ENCODE assay signal across 8 cellular contexts in genomic region chr10:132398566-132398991, GRCh38. TPM values are rescaled to one million over a fixed set of nuclear protein-coding genes. Genes with fewer than 3 reads are reported as not detected.
A peak's percentile ranks its signal among the peaks of the same experiment; 100 is the strongest.
DNase-seq lines count a peak whose midpoint lies in the region; ATAC-seq and TF ChIP-seq lines count a peak whose summit lies in the region.

No MANE protein-coding gene starts in this region.

- TF ChIP-seq EP300 in tibial nerve (IDR thresholded peaks at IDR 0.05), result no peak

- no peak for DNase-seq in activated naive CD4-positive, alpha-beta T cell treated with anti-CD3 and anti-CD28 coated beads, Interleukin-2, amount 50 U/mL, for 16 hours
- DNase-seq in body of pancreas, result peak; percentile 50 to 76 (median 62)
- DNase-seq in mesenchymal stem cell, result no peak
- no peak for DNase-seq in tibial nerve (ENCODE audit: low spot score in 2 of 2)
- no peak for DNase-seq in NCI-H2081 treated with DMSO at 0.1 percent for 48 hours (lab: John Stamatoyannopoulos, UW)
- DNase-seq in KG1 (lab: John Stamatoyannopoulos, UW), result no peak
- DNase-seq in amygdala (lab: John Stamatoyannopoulos, UW), result no peak

- H2AK5ac ChIP-seq in mesenchymal stem cell (ENCODE audit: low read length, severe bottlenecking), result no peak overlapping the region

- H3K23ac ChIP-seq in mesenchymal stem cell (ENCODE audit: low read length in 2 of 2), result no peak overlapping the region

- H2AFZ ChIP-seq in mesenchymal stem cell (ENCODE audit: low read depth, low read length), result no peak overlapping the region

- no peak overlapping the region for H2BK15ac ChIP-seq in mesenchymal stem cell (ENCODE audit: low read depth, poor library complexity, severe bottlenecking)

- peak overlapping the region in 1 of 2 experiments; percentile 42 for H3K18ac ChIP-seq in mesenchymal stem cell (ENCODE audit: low read depth in 1 of 2, low read length in 2 of 2)

- H3K4me2 ChIP-seq in mesenchymal stem cell (ENCODE audit: low read length, poor library complexity, severe bottlenecking), result no peak overlapping the region

- H3K36me3 ChIP-seq in body of pancreas (replicated peaks in 1 of 2; ENCODE audit: insufficient read depth in 1 of 2, low read depth in 2 of 2) (no peaks in the 10 kb centered on the region), mesenchymal stem cell (ENCODE audit: control insufficient read depth in 1 of 2, insufficient read depth in 2 of 2, low read depth in 1 of 2, low read length in 2 of 2) (peaks cover 0 to 47% of the 10 kb centered on the region in 2 experiments), tibial nerve (peaks cover 0 to under 1% (median 0%) of the 10 kb centered on the region in 3 donors)

- H3K9me3 ChIP-seq in body of pancreas, result no peaks in the 10 kb centered on the region
- H3K9me3 ChIP-seq in mesenchymal stem cell (ENCODE audit: control insufficient read depth, low read length), result no peaks in the 10 kb centered on the region
- H3K9me3 ChIP-seq in tibial nerve, result no peaks in the 10 kb centered on the region

- peak overlapping the region; percentile 73 for H3K9ac ChIP-seq in mesenchymal stem cell (ENCODE audit: low read length)

- ATAC-seq in body of pancreas, result no peak

- peak overlapping the region; percentile 65 for H3K4me3 Mint-ChIP-seq in activated naive CD4-positive, alpha-beta T cell treated with anti-CD3 and anti-CD28 coated beads, Interleukin-2, amount 50 U/mL, for 24 hours

- peaks cover 38% of the 10 kb centered on the region for H3K79me1 ChIP-seq in mesenchymal stem cell (replicated peaks; ENCODE audit: low read length, poor library complexity, severe bottlenecking)

- TF ChIP-seq CTCF in body of pancreas (IDR thresholded peaks at IDR 0.05), result no peak
- no peak for TF ChIP-seq CTCF in tibial nerve (IDR thresholded peaks at IDR 0.05)

- no peaks in the 10 kb centered on the region for H3K9me3 Mint-ChIP-seq in activated naive CD4-positive, alpha-beta T cell treated with anti-CD3 and anti-CD28 coated beads, Interleukin-2, amount 50 U/mL, for 24 hours

- H4K91ac ChIP-seq in mesenchymal stem cell (ENCODE audit: low read length), result peak overlapping the region; percentile 64

- H3K4me1 Mint-ChIP-seq in activated naive CD4-positive, alpha-beta T cell treated with anti-CD3 and anti-CD28 coated beads, Interleukin-2, amount 50 U/mL, for 24 hours, result peaks cover 17% of the 10 kb centered on the region

- no peak overlapping the region for H3K27ac Mint-ChIP-seq in activated naive CD4-positive, alpha-beta T cell treated with anti-CD3 and anti-CD28 coated beads, Interleukin-2, amount 50 U/mL, for 24 hours

- H2BK120ac ChIP-seq in mesenchymal stem cell (ENCODE audit: low read depth, low read length), result peak overlapping the region; percentile 11

- no peak overlapping the region for H3K4me3 ChIP-seq in body of pancreas
- peak overlapping the region in 1 of 2 experiments; percentile 76 for H3K4me3 ChIP-seq in mesenchymal stem cell (ENCODE audit: insufficient read depth in 1 of 2, low read depth in 1 of 2, low read length in 2 of 2)
- peak overlapping the region in 3 of 4 donors; percentile 73 to 97 (median 96) for H3K4me3 ChIP-seq in tibial nerve

- H2BK5ac ChIP-seq in mesenchymal stem cell (ENCODE audit: low read depth, low read length, poor library complexity, severe bottlenecking), result no peak overlapping the region

- peak overlapping the region in 1 of 2 experiments; percentile 17 for H2BK12ac ChIP-seq in mesenchymal stem cell (ENCODE audit: low read length in 2 of 2)

- H3K27ac ChIP-seq in body of pancreas, result peak overlapping the region; percentile 97 to 99 (median 97)
- H3K27ac ChIP-seq in mesenchymal stem cell (ENCODE audit: low read length, poor library complexity, severe bottlenecking), result no peak overlapping the region
- peak overlapping the region in 2 of 4 donors; percentile 96 to 97 for H3K27ac ChIP-seq in tibial nerve

- WGBS in body of pancreas, 2 donors, result 27 to 53% methylated on average over 5 to 13 of the region's 13 CpGs
- 88% methylated on average over 13 of the region's 13 CpGs for WGBS in mesenchymal stem cell
- 87 to 92% methylated on average over 11 to 12 of the region's 13 CpGs for WGBS in tibial nerve, 2 donors

- H3K4me1 ChIP-seq in body of pancreas (peaks cover 76% of the 10 kb centered on the region), mesenchymal stem cell (ENCODE audit: control insufficient read depth, insufficient read depth, low read depth, low read length) (peaks cover 55% of the 10 kb centered on the region), tibial nerve (peaks cover 0 to 61% (median 30%) of the 10 kb centered on the region in 4 donors)

- peak overlapping the region in 1 of 2 experiments; percentile 24 for H3K4ac ChIP-seq in mesenchymal stem cell (ENCODE audit: low read depth in 1 of 2, low read length in 2 of 2)

- H3K27me3 ChIP-seq in body of pancreas (no peaks in the 10 kb centered on the region), mesenchymal stem cell (ENCODE audit: control insufficient read depth in 1 of 2, insufficient read depth in 1 of 2, low read length in 2 of 2) (no peaks in the 10 kb centered on the region), tibial nerve (no peaks in the 10 kb centered on the region)

- TF ChIP-seq POLR2A in body of pancreas (IDR thresholded peaks at IDR 0.05) (no peak), tibial nerve (IDR thresholded peaks at IDR 0.05) (no peak)

- H3K14ac ChIP-seq in mesenchymal stem cell (ENCODE audit: low read length in 2 of 2), result peak overlapping the region in 1 of 2 experiments; percentile 88

- no peaks in the 10 kb centered on the region for H3K36me3 Mint-ChIP-seq in activated naive CD4-positive, alpha-beta T cell treated with anti-CD3 and anti-CD28 coated beads, Interleukin-2, amount 50 U/mL, for 24 hours

- H3K27me3 Mint-ChIP-seq in activated naive CD4-positive, alpha-beta T cell treated with anti-CD3 and anti-CD28 coated beads, Interleukin-2, amount 50 U/mL, for 24 hours, result no peaks in the 10 kb centered on the region

- H4K8ac ChIP-seq in mesenchymal stem cell (ENCODE audit: low read length), result no peak overlapping the region

- intact Hi-C loops in body of pancreas (cut with DNase I), result no loop called here

RNA-seq across cellular contexts. Expression of gene PWWP2B, which starts 1.6 kb away (rescaled TPM):
- total RNA-seq in body of pancreas (10 to 100 TPM; 31.9 to 46.5 TPM), tibial nerve (10 to 100 TPM; 12.6 to 23.7 (median 15.1) TPM)
- polyA plus RNA-seq in mesenchymal stem cell (2013, experiment 1 of 2), result 9.8 TPM
- 9.5 TPM for polyA plus RNA-seq in mesenchymal stem cell (2013, experiment 2 of 2)

Comparison
In these comparisons a context has a peak if more than half of its experiments do, and no peak if none do; other contexts are left out.
1. DNase-seq: peak in body of pancreas (4 of 4); none in activated naive CD4-positive, alpha-beta T cell treated with anti-CD3 and anti-CD28 coated beads, Interleukin-2, amount 50 U/mL, for 16 hours (single experiment), mesenchymal stem cell (single experiment), tibial nerve (0 of 2), NCI-H2081 treated with DMSO at 0.1 percent for 48 hours (single experiment), KG1 (single experiment) and amygdala (0 of 56).
2. H3K4me3 ChIP-seq: peak in tibial nerve (3 of 4); none in body of pancreas (0 of 2).